12 cellular contexts compared by ENCODE assay signal in the genomic region with DNA sequence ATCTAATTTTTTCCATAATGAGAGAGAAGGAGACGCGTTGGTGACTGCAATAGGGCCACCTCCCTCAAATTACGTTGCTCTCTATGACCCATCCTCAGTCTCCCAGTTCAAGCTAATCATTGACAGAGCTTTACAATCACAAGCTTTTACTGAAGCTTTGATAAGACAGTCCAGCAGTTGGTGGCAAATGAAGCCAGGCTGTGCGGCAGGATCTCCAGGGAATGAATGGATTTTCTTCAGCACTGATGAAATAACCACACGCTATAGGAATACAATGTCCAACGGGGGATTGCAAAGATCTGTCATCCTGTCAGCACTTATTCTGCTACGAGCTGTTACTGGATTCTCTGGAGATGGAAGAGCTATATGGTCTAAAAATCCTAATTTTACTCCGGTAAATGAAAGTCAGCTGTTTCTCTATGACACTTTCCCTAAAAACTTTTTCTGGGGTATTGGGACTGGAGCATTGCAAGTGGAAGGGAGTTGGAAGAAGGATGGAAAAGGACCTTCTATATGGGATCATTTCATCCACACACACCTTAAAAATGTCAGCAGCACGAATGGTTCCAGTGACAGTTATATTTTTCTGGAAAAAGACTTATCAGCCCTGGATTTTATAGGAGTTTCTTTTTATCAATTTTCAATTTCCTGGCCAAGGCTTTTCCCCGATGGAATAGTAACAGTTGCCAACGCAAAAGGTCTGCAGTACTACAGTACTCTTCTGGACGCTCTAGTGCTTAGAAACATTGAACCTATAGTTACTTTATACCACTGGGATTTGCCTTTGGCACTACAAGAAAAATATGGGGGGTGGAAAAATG. TPM values are rescaled to one million over a fixed set of nuclear protein-coding genes. Genes with fewer than 3 reads are reported as not detected.
DNase-seq lines count a peak whose midpoint lies in the region; ATAC-seq and TF ChIP-seq lines count a peak whose summit lies in the region.
"Had no signal": no experiment of that assay in that cellular context is flagged by ENCODE, and none has a peak within 500 bp of the region (broad histone marks: within the 10 kb centered on the region; RNA-seq: fewer than 3 reads in every experiment).

Gene KLB (plus strand): TSS at position 168 of the 821 bp plus-strand sequence. CDS start 20 bp downstream, at position 188.

- DNase-seq in cardiac muscle cell (ENCODE audit: low read depth in 1 of 2, low spot score in 1 of 2) (peak; percentile 2 to 40), left ventricle myocardium inferior (no peak), coronary artery (ENCODE audit: low spot score) (no peak), right lobe of liver (peak; percentile 59 to 80 (median 75)), upper lobe of right lung (no peak), dedifferentiated amniotic fluid mesenchymal stem cell (ENCODE audit: extremely low spot score) (no peak), psoas muscle (no peak)
- DNase-seq: activated CD4-positive, alpha-beta T cell treated with anti-CD3 and anti-CD28 coated beads for 48 hours; activated T-cell treated with anti-CD3 and anti-CD28 coated beads for 4 hours; NCI-H2107 had no signal

- 21% methylated on average over 12 of the region's 12 CpGs for WGBS in right lobe of liver (ENCODE audit: insufficient coverage, low coverage, low lambda C conversion rate, missing lambda C conversion rate)
- 24 to 36% (median 26%) methylated on average over 12 of the region's 12 CpGs for WGBS in psoas muscle, 3 donors

- H3K4me1 ChIP-seq in cardiac muscle cell (ENCODE audit: low read depth), result no peaks in the 10 kb centered on the region
- no peaks in the 10 kb centered on the region for H3K4me1 ChIP-seq in left ventricle myocardium inferior
- no peaks in the 10 kb centered on the region for H3K4me1 ChIP-seq in right lobe of liver
- no peaks in the 10 kb centered on the region for H3K4me1 ChIP-seq in upper lobe of right lung
- H3K4me1 ChIP-seq in psoas muscle, result no peaks in the 10 kb centered on the region

- peak; percentile 78 to 88 (median 83) for ATAC-seq in right lobe of liver
- no peak for ATAC-seq in upper lobe of right lung
- ATAC-seq in psoas muscle, result no peak
- ATAC-seq in GM21390 (IDR thresholded peaks at IDR 0.05; ENCODE audit: unreplicated experiment), result no peak

- TF ChIP-seq POLR2A in right lobe of liver (IDR thresholded peaks at IDR 0.05), result peak; percentile 97

- H3K27ac ChIP-seq in cardiac muscle cell (no peak within 1 kb of the TSS), left ventricle myocardium inferior (replicated peaks) (no peak within 1 kb of the TSS), coronary artery (no peak within 1 kb of the TSS), right lobe of liver (peak within 1 kb of the TSS; percentile 52 to 94 (median 90)), upper lobe of right lung (no peak within 1 kb of the TSS), psoas muscle (no peak within 1 kb of the TSS)

- H3K27me3 ChIP-seq in cardiac muscle cell (no peaks in the 10 kb centered on the region), left ventricle myocardium inferior (ENCODE audit: low read depth) (peaks cover 5% of the 10 kb centered on the region), right lobe of liver (no peaks in the 10 kb centered on the region), upper lobe of right lung (no peaks in the 10 kb centered on the region), psoas muscle (ENCODE audit: insufficient read depth in 3 of 3, low read length in 2 of 3) (no peaks in the 10 kb centered on the region)

- intact Hi-C loops in left ventricle myocardium inferior (cut with micrococcal nuclease) (no loop called here), right lobe of liver (cut with DNase I) (no loop called here), upper lobe of right lung (cut with DNase I) (no loop called here), psoas muscle (cut with DNase I) (no loop called here)

- H3K4me3 ChIP-seq in cardiac muscle cell (no peak within 1 kb of the TSS), left ventricle myocardium inferior (no peak within 1 kb of the TSS), coronary artery (peak within 1 kb of the TSS; percentile 27), right lobe of liver (peak within 1 kb of the TSS; percentile 29 to 62 (median 50)), upper lobe of right lung (peak within 1 kb of the TSS; percentile 1), psoas muscle (no peak within 1 kb of the TSS)

- no peaks in the 10 kb centered on the region for H3K9me3 ChIP-seq in cardiac muscle cell (ENCODE audit: low read depth)
- no peaks in the 10 kb centered on the region for H3K9me3 ChIP-seq in left ventricle myocardium inferior (replicated peaks)
- H3K9me3 ChIP-seq in right lobe of liver, result no peaks in the 10 kb centered on the region
- no peaks in the 10 kb centered on the region for H3K9me3 ChIP-seq in upper lobe of right lung
- no peaks in the 10 kb centered on the region for H3K9me3 ChIP-seq in psoas muscle

- TF ChIP-seq CTCF in cardiac muscle cell (IDR thresholded peaks at IDR 0.05; ENCODE audit: low read depth, low read length), result no peak
- no peak for TF ChIP-seq CTCF in left ventricle myocardium inferior (IDR thresholded peaks at IDR 0.05; ENCODE audit: borderline replicate concordance)
- TF ChIP-seq CTCF in coronary artery (IDR thresholded peaks at IDR 0.05), result no peak
- TF ChIP-seq CTCF in right lobe of liver (IDR thresholded peaks at IDR 0.05), result no peak
- TF ChIP-seq CTCF in upper lobe of right lung (IDR thresholded peaks at IDR 0.05), result no peak
- TF ChIP-seq CTCF in psoas muscle (IDR thresholded peaks at IDR 0.05), result no peak

- H3K36me3 ChIP-seq in cardiac muscle cell (no peaks in the 10 kb centered on the region), left ventricle myocardium inferior (no peaks in the 10 kb centered on the region), right lobe of liver (no peaks in the 10 kb centered on the region), upper lobe of right lung (no peaks in the 10 kb centered on the region), psoas muscle (ENCODE audit: insufficient read depth in 1 of 2, low read depth in 1 of 2) (no peaks in the 10 kb centered on the region)

RNA-seq across cellular contexts. Expression of gene KLB, which starts in this region (rescaled TPM):
- total RNA-seq in cardiac muscle cell, result not detected in 2 replicates
- polyA plus RNA-seq in cardiac muscle cell, result 0.12 TPM in 1 of 2 replicates, not detected in the other
- not detected for total RNA-seq in left ventricle myocardium inferior
- total RNA-seq in right lobe of liver, result 10 to 100 TPM; 12.3 to 54.5 (median 17.5) TPM
- 0.87 TPM for total RNA-seq in upper lobe of right lung
- under 1 TPM in 2 of 4 donors, not detected in 2; 0.05 to 0.13 TPM for total RNA-seq in psoas muscle
- under 1 TPM; 0.03 to 0.13 (median 0.07) TPM for polyA plus RNA-seq in psoas muscle
- total RNA-seq: T-helper 2 cell treated with Interferon-gamma antibody and Interleukin-4, amounts not matched to agents 100 ng/mL and 5 ng/mL, for 36 hours had no signal

Comparison
In these comparisons a context has a peak if more than half of its experiments do, and no peak if none do; other contexts are left out.
1. Peak in DNase-seq in cardiac muscle cell; RNA of the gene not detected or under 1 TPM.
2. DNase-seq: peak in right lobe of liver (3 of 3); none in left ventricle myocardium inferior (single experiment), coronary artery (single experiment), upper lobe of right lung (single experiment), dedifferentiated amniotic fluid mesenchymal stem cell (single experiment) and psoas muscle (0 of 2).
3. H3K27ac ChIP-seq: peak in right lobe of liver (3 of 3); none in cardiac muscle cell (single experiment), left ventricle myocardium inferior (single experiment), coronary artery (0 of 2), upper lobe of right lung (single experiment) and psoas muscle (single experiment).
4. H3K4me3 ChIP-seq: peak in coronary artery (single experiment), right lobe of liver (3 of 3) and upper lobe of right lung (single experiment); none in cardiac muscle cell (single experiment), left ventricle myocardium inferior (single experiment) and psoas muscle (single experiment).
5. ATAC-seq: peak in right lobe of liver (4 of 4); none in upper lobe of right lung (single experiment), psoas muscle (0 of 4) and GM21390 (single experiment).